In genomic region chr12:1289371-1290155, GRCh38 we compare ENCODE assay signal across 16 cellular contexts.
DNase-seq lines count a peak whose midpoint lies in the region; ATAC-seq and TF ChIP-seq lines count a peak whose summit lies in the region.
"Had no signal": no experiment of that assay in that cellular context is flagged by ENCODE, and none has a peak within 500 bp of the region (broad histone marks: within the 10 kb centered on the region; RNA-seq: fewer than 3 reads in every experiment).

No MANE protein-coding gene starts in this region.

- 0 out of 2 replicates have a peak overlapping the region, but pooled peaks have one; percentile 10 for H3K9ac ChIP-seq in GM23248

- peaks cover 3% of the 10 kb centered on the region; the same call in 1 of the 2 replicates for H3K79me2 ChIP-seq in GM23248 (ENCODE audit: insufficient read depth)

- H3K4me1 Mint-ChIP-seq in nephron progenitor cell, result no peaks in the 10 kb centered on the region

- intact Hi-C loops in Right ventricle myocardium superior (cut with DNase I) (no loop called here), ovary (cut with DNase I) (no loop called here), posterior cingulate gyrus (cut with DNase I) (no loop called here)

- WGBS in GM23248 (ENCODE audit: low coverage in 1 of 2, low lambda C conversion rate in 2 of 2, missing lambda C conversion rate in 2 of 2), 2 experiments, result 68 to 75% methylated on average over 7 of the region's 7 CpGs
- WGBS in ovary, 3 donors, result 79 to 83% (median 81%) methylated on average over 7 of the region's 7 CpGs

- H3K9me3 ChIP-seq in GM23248 (ENCODE audit: low read depth) (no peaks in the 10 kb centered on the region), ovary (no peaks in the 10 kb centered on the region)

- H3K27me3 ChIP-seq in GM23248 (replicated peaks; ENCODE audit: insufficient read depth), result no peaks in the 10 kb centered on the region
- no peaks in the 10 kb centered on the region for H3K27me3 ChIP-seq in ovary

- H3K27ac ChIP-seq in GM23248, result no peak overlapping the region
- no peak overlapping the region for H3K27ac ChIP-seq in ovary

- peaks cover 54% of the 10 kb centered on the region for H3K36me3 Mint-ChIP-seq in nephron progenitor cell (ENCODE audit: low read depth)

- H3K27ac Mint-ChIP-seq in nephron progenitor cell, result peak overlapping the region; percentile 46
- H3K27ac Mint-ChIP-seq: B cell had no signal

- H3K4me1 ChIP-seq in GM23248 (ENCODE audit: insufficient read depth), result no peaks in the 10 kb centered on the region
- H3K4me1 ChIP-seq in ovary (ENCODE audit: insufficient read depth), result no peaks in the 10 kb centered on the region

- no peaks in the 10 kb centered on the region for H3K9me2 ChIP-seq in GM23248 (ENCODE audit: insufficient read depth)

- peaks cover 3% of the 10 kb centered on the region; the same call in 1 of the 2 replicates for H3K36me3 ChIP-seq in GM23248 (ENCODE audit: low read depth)
- H3K36me3 ChIP-seq in ovary, result no peaks in the 10 kb centered on the region

- TF ChIP-seq CTCF in nephron progenitor cell (IDR thresholded peaks at IDR 0.05) (no peak), ovary (IDR thresholded peaks at IDR 0.05) (no peak)

- no peaks in the 10 kb centered on the region for H4K20me1 ChIP-seq in GM23248 (ENCODE audit: insufficient read depth)

- H3K27me3 Mint-ChIP-seq in nephron progenitor cell (ENCODE audit: low read depth, poor library complexity), result no peaks in the 10 kb centered on the region
- H3K27me3 Mint-ChIP-seq: B cell, naive B cell had no signal

- H3K9me3 Mint-ChIP-seq in nephron progenitor cell, result no peaks in the 10 kb centered on the region
- H3K9me3 Mint-ChIP-seq: naive B cell had no signal

- ATAC-seq in Right ventricle myocardium superior (ENCODE audit: poor library complexity), result peak; percentile 61
- ATAC-seq: Panc1 had no signal

- H2AFZ ChIP-seq in GM23248, result 0 out of 2 replicates have a peak overlapping the region, but pooled peaks have one; percentile 17

- in situ Hi-C loops in GM23248 (cut with MboI), result no loop called here

- no peak overlapping the region for H3K4me3 Mint-ChIP-seq in nephron progenitor cell
- H3K4me3 Mint-ChIP-seq: B cell, naive B cell had no signal

- TF ChIP-seq EP300 in ovary (IDR thresholded peaks at IDR 0.05), result no peak

- H3F3A ChIP-seq in GM23248 (ENCODE audit: insufficient read depth), result peaks cover 7% of the 10 kb centered on the region; the same call in 1 of the 2 replicates

- no peak for TF ChIP-seq POLR2A in ovary (IDR thresholded peaks at IDR 0.05)

- no peak overlapping the region for H3K4me2 ChIP-seq in GM23248 (ENCODE audit: unreplicated experiment)

- DNase-seq in GM23248 (peak; percentile 14), OCI-M1 (lab: John Stamatoyannopoulos, UW) (peak; percentile 75), Right ventricle myocardium superior (no peak), nephron progenitor cell (no peak), NCI-H774 (lab: John Stamatoyannopoulos, UW) (no peak), T1000 (lab: John Stamatoyannopoulos, UW) (no peak), ovary (no peak), posterior cingulate gyrus (no peak)
- DNase-seq: activated CD4-positive, CD25-positive, alpha-beta regulatory T cell; cortex of kidney; DMS53; hippocampal formation; naive B cell; NCI-H1694 had no signal

- H3K4me3 ChIP-seq in GM23248 (no peak overlapping the region), ovary (no peak overlapping the region)

Comparison
In these comparisons a context has a peak if more than half of its experiments do, and no peak if none do; other contexts are left out.
1. DNase-seq: peak in GM23248 (single experiment) and OCI-M1 (single experiment); none in Right ventricle myocardium superior (single experiment), nephron progenitor cell (single experiment), NCI-H774 (single experiment), T1000 (single experiment), ovary (0 of 5) and posterior cingulate gyrus (0 of 10).